Comparison of ENCODE assay signal across 22 cellular contexts in genomic region chr3:28923994-28924393, GRCh38.
DNase-seq lines count a peak whose midpoint lies in the region; ATAC-seq, FAIRE-seq and TF ChIP-seq lines count a peak whose summit lies in the region.
"Had no signal": no experiment of that assay in that cellular context is flagged by ENCODE, and none has a peak within 500 bp of the region (broad histone marks: within the 10 kb centered on the region; RNA-seq: fewer than 3 reads in every experiment).

No MANE protein-coding gene starts in this region.

- H3K4me1 Mint-ChIP-seq in stimulated activated effector memory CD8-positive, alpha-beta T cell treated with anti-CD3 and anti-CD28 coated beads, Interleukin-12 subunit alpha, Interleukin-12 subunit beta, amount 100 ng/mL, for 72 hours, result no peaks in the 10 kb centered on the region
- H3K4me1 Mint-ChIP-seq: CD14-positive monocyte; CD8-positive, alpha-beta memory T cell had no signal

- no peak for TF ChIP-seq POLR2A in GM12891 (IDR thresholded peaks at IDR 0.05; ENCODE audit: low read depth, low read length)

- no peaks in the 10 kb centered on the region for H3K36me3 Mint-ChIP-seq in stimulated activated effector memory CD8-positive, alpha-beta T cell treated with anti-CD3 and anti-CD28 coated beads, Interleukin-12 subunit alpha, Interleukin-12 subunit beta, amount 100 ng/mL, for 72 hours
- H3K36me3 Mint-ChIP-seq: CD14-positive monocyte; CD8-positive, alpha-beta memory T cell had no signal

- ATAC-seq in GM19351 (IDR thresholded peaks at IDR 0.05; ENCODE audit: unreplicated experiment) (peak; percentile 41), HG02973 (IDR thresholded peaks at IDR 0.05; ENCODE audit: unreplicated experiment) (peak; percentile 54), GM18861 (IDR thresholded peaks at IDR 0.05; ENCODE audit: unreplicated experiment) (no peak)
- peak; percentile 45 for ATAC-seq in stimulated activated effector memory CD8-positive, alpha-beta T cell treated with anti-CD3 and anti-CD28 coated beads, Interleukin-12 subunit alpha, Interleukin-12 subunit beta, amount 100 ng/mL, for 72 hours

- no peak overlapping the region for H3K27ac Mint-ChIP-seq in stimulated activated effector memory CD8-positive, alpha-beta T cell treated with anti-CD3 and anti-CD28 coated beads, Interleukin-12 subunit alpha, Interleukin-12 subunit beta, amount 100 ng/mL, for 72 hours
- H3K27ac Mint-ChIP-seq: CD14-positive monocyte; CD4-positive, alpha-beta T cell; CD8-positive, alpha-beta memory T cell; HFFc6 had no signal

- no peak overlapping the region for H3K4me3 Mint-ChIP-seq in stimulated activated effector memory CD8-positive, alpha-beta T cell treated with anti-CD3 and anti-CD28 coated beads, Interleukin-12 subunit alpha, Interleukin-12 subunit beta, amount 100 ng/mL, for 72 hours
- H3K4me3 Mint-ChIP-seq: CD14-positive monocyte; CD4-positive, alpha-beta T cell; CD8-positive, alpha-beta memory T cell; HFFc6 had no signal

- DNase-seq in GM12891 (ENCODE audit: insufficient read length, low spot score) (no peak), HuH-7.5 (ENCODE audit: low spot score) (no peak), NOMO-1 (lab: John Stamatoyannopoulos, UW; ENCODE audit: unreplicated experiment in 2 of 2) (no peak)
- DNase-seq in stimulated activated effector memory CD8-positive, alpha-beta T cell treated with anti-CD3 and anti-CD28 coated beads, Interleukin-12 subunit alpha, Interleukin-12 subunit beta, amount 100 ng/mL, for 72 hours (ENCODE audit: low spot score in 2 of 2), result no peak
- DNase-seq: AML-193; BE2C; CD4-positive, alpha-beta T cell; CD8-positive, alpha-beta memory T cell; DMS 273 treated with DMSO at 0.1 percent for 48 hours; DMS53; DMS79 treated with DMSO at 0.1 percent for 48 hours; GF-D8; GOT3; HFFc6 had no signal

- no peak for FAIRE-seq in GM12891 (lab: Jason Lieb, UNC)
- FAIRE-seq: A204.1, D721Med, GM19239, H54 had no signal

- no peaks in the 10 kb centered on the region for H3K9me3 Mint-ChIP-seq in stimulated activated effector memory CD8-positive, alpha-beta T cell treated with anti-CD3 and anti-CD28 coated beads, Interleukin-12 subunit alpha, Interleukin-12 subunit beta, amount 100 ng/mL, for 72 hours
- H3K9me3 Mint-ChIP-seq: CD14-positive monocyte; CD4-positive, alpha-beta T cell; HFFc6 had no signal

TF ChIP-seq in GM12891, 5 proteins besides CTCF, POLR2A, EP300 and RAD21:
- TF ChIP-seq POLR2AphosphoS5 (IDR thresholded peaks at IDR 0.05; ENCODE audit: low read depth, low read length) (no peak), SPI1 (IDR thresholded peaks at IDR 0.05; ENCODE audit: low read depth, low read length) (peak; percentile 34; the same call in 1 of the 2 replicates)
